ENCODE assay signal across 9 cellular contexts in genomic region chr12:26271889-26272492, GRCh38.
A peak's percentile ranks its signal among the peaks of the same experiment; 100 is the strongest.
DNase-seq lines count a peak whose midpoint lies in the region; ATAC-seq, FAIRE-seq and TF ChIP-seq lines count a peak whose summit lies in the region.
"Had no signal": no experiment of that assay in that cellular context is flagged by ENCODE, and none has a peak within 500 bp of the region (broad histone marks: within the 10 kb centered on the region; RNA-seq: fewer than 3 reads in every experiment).

No MANE protein-coding gene starts in this region.

- H3K9me3 Mint-ChIP-seq in activated CD8-positive, alpha-beta T cell treated with anti-CD3 and anti-CD28 coated beads for 36 hours: no peaks in the 10 kb centered on the region
- no peaks in the 10 kb centered on the region for H3K9me3 Mint-ChIP-seq in activated CD8-positive, alpha-beta T cell treated with anti-CD3 and anti-CD28 coated beads, Interleukin-2, amount 10 ng/mL, durations not matched to agents 7 days and 5 days (ENCODE audit: insufficient read depth)
- no peaks in the 10 kb centered on the region for H3K9me3 Mint-ChIP-seq in memory B cell

- peak; percentile 24 for DNase-seq in activated CD8-positive, alpha-beta T cell treated with anti-CD3 and anti-CD28 coated beads for 36 hours
- DNase-seq in activated CD8-positive, alpha-beta T cell treated with anti-CD3 and anti-CD28 coated beads, Interleukin-2, amount 10 ng/mL, durations not matched to agents 7 days and 5 days: no peak
- DNase-seq in cardiac fibroblast (ENCODE audit: low read depth in 2 of 2): peak; percentile 93 to 98
- DNase-seq in memory B cell (ENCODE audit: low spot score in 2 of 2): no peak
- peak; percentile 44 for DNase-seq in urothelium cell line (ENCODE audit: low spot score)

- H3K27ac Mint-ChIP-seq in activated CD8-positive, alpha-beta T cell treated with anti-CD3 and anti-CD28 coated beads for 36 hours: no peak overlapping the region
- no peak overlapping the region for H3K27ac Mint-ChIP-seq in activated CD8-positive, alpha-beta T cell treated with anti-CD3 and anti-CD28 coated beads, Interleukin-2, amount 10 ng/mL, durations not matched to agents 7 days and 5 days
- H3K27ac Mint-ChIP-seq in memory B cell: peak overlapping the region; percentile 25

- POLR2A ChIA-PET in activated CD8-positive, alpha-beta T cell treated with anti-CD3 and anti-CD28 coated beads for 36 hours (lab: Charles Lee): no interaction called here
- POLR2A ChIA-PET in activated CD8-positive, alpha-beta T cell treated with anti-CD3 and anti-CD28 coated beads, Interleukin-2, amount 10 ng/mL, durations not matched to agents 7 days and 5 days (lab: Charles Lee): interaction anchor here (0.6 kb wide), 1 partner anchor 410 kb away, joined by 3 read pairs; no protein-coding TSS in a partner anchor

- no peak overlapping the region for H3K4me3 ChIP-seq in cardiac fibroblast (replicated peaks in 1 of 2; ENCODE audit: low read depth in 2 of 2, low read length in 2 of 2)
- H3K4me3 ChIP-seq: BLaER1 had no signal

- intact Hi-C loops in activated CD8-positive, alpha-beta T cell treated with anti-CD3 and anti-CD28 coated beads for 36 hours (cut with micrococcal nuclease): no loop called here

- peaks cover 4% of the 10 kb centered on the region for H3K27me3 Mint-ChIP-seq in activated CD8-positive, alpha-beta T cell treated with anti-CD3 and anti-CD28 coated beads for 36 hours
- H3K27me3 Mint-ChIP-seq in activated CD8-positive, alpha-beta T cell treated with anti-CD3 and anti-CD28 coated beads, Interleukin-2, amount 10 ng/mL, durations not matched to agents 7 days and 5 days (ENCODE audit: low read depth): peaks cover 4% of the 10 kb centered on the region
- no peaks in the 10 kb centered on the region for H3K27me3 Mint-ChIP-seq in memory B cell

- peaks cover 12% of the 10 kb centered on the region for H3K4me1 Mint-ChIP-seq in activated CD8-positive, alpha-beta T cell treated with anti-CD3 and anti-CD28 coated beads for 36 hours (ENCODE audit: low read depth)
- peaks cover 14% of the 10 kb centered on the region for H3K4me1 Mint-ChIP-seq in activated CD8-positive, alpha-beta T cell treated with anti-CD3 and anti-CD28 coated beads, Interleukin-2, amount 10 ng/mL, durations not matched to agents 7 days and 5 days (ENCODE audit: low read depth)
- peaks cover 26% of the 10 kb centered on the region for H3K4me1 Mint-ChIP-seq in memory B cell

- no peak for FAIRE-seq in urothelium cell line (lab: Jason Lieb, UNC)

- no peak for ATAC-seq in activated CD8-positive, alpha-beta T cell treated with anti-CD3 and anti-CD28 coated beads for 36 hours
- no peak for ATAC-seq in activated CD8-positive, alpha-beta T cell treated with anti-CD3 and anti-CD28 coated beads, Interleukin-2, amount 10 ng/mL, durations not matched to agents 7 days and 5 days
- peak; percentile 52 for ATAC-seq in memory B cell (ENCODE audit: low read depth)
- no peak for ATAC-seq in GM19452 (IDR thresholded peaks at IDR 0.05; ENCODE audit: unreplicated experiment)
- ATAC-seq in GM18858 (IDR thresholded peaks at IDR 0.05; ENCODE audit: unreplicated experiment): no peak
- ATAC-seq in HG03175 (IDR thresholded peaks at IDR 0.05; ENCODE audit: unreplicated experiment): no peak

- CTCF ChIA-PET in activated CD8-positive, alpha-beta T cell treated with anti-CD3 and anti-CD28 coated beads for 36 hours (lab: Charles Lee): interaction anchor here (0.9 kb wide), 1 partner anchor 27 kb away, joined by 3 read pairs; no protein-coding TSS in a partner anchor
- CTCF ChIA-PET in activated CD8-positive, alpha-beta T cell treated with anti-CD3 and anti-CD28 coated beads, Interleukin-2, amount 10 ng/mL, durations not matched to agents 7 days and 5 days (lab: Charles Lee): no interaction called here

- H3K36me3 Mint-ChIP-seq in activated CD8-positive, alpha-beta T cell treated with anti-CD3 and anti-CD28 coated beads for 36 hours (ENCODE audit: low read depth): no peaks in the 10 kb centered on the region
- no peaks in the 10 kb centered on the region for H3K36me3 Mint-ChIP-seq in activated CD8-positive, alpha-beta T cell treated with anti-CD3 and anti-CD28 coated beads, Interleukin-2, amount 10 ng/mL, durations not matched to agents 7 days and 5 days (ENCODE audit: low read depth)
- no peaks in the 10 kb centered on the region for H3K36me3 Mint-ChIP-seq in memory B cell

- no peak overlapping the region for H3K4me3 Mint-ChIP-seq in activated CD8-positive, alpha-beta T cell treated with anti-CD3 and anti-CD28 coated beads for 36 hours
- no peak overlapping the region for H3K4me3 Mint-ChIP-seq in activated CD8-positive, alpha-beta T cell treated with anti-CD3 and anti-CD28 coated beads, Interleukin-2, amount 10 ng/mL, durations not matched to agents 7 days and 5 days
- H3K4me3 Mint-ChIP-seq in memory B cell: no peak overlapping the region

- no peak for TF ChIP-seq CTCF in activated CD8-positive, alpha-beta T cell treated with anti-CD3 and anti-CD28 coated beads for 36 hours (IDR thresholded peaks at IDR 0.05)
- TF ChIP-seq CTCF in cardiac fibroblast (IDR thresholded peaks at IDR 0.05; ENCODE audit: low read depth, low read length): no peak

Comparison
In these comparisons a context has a peak if more than half of its experiments do, and no peak if none do; other contexts are left out.
1. DNase-seq: peak in activated CD8-positive, alpha-beta T cell treated with anti-CD3 and anti-CD28 coated beads for 36 hours (single experiment), cardiac fibroblast (2 of 2) and urothelium cell line (single experiment); none in activated CD8-positive, alpha-beta T cell treated with anti-CD3 and anti-CD28 coated beads, Interleukin-2, amount 10 ng/mL, durations not matched to agents 7 days and 5 days (single experiment) and memory B cell (0 of 2).